ENCODE assay signal across 10 cellular contexts in the genomic region with DNA sequence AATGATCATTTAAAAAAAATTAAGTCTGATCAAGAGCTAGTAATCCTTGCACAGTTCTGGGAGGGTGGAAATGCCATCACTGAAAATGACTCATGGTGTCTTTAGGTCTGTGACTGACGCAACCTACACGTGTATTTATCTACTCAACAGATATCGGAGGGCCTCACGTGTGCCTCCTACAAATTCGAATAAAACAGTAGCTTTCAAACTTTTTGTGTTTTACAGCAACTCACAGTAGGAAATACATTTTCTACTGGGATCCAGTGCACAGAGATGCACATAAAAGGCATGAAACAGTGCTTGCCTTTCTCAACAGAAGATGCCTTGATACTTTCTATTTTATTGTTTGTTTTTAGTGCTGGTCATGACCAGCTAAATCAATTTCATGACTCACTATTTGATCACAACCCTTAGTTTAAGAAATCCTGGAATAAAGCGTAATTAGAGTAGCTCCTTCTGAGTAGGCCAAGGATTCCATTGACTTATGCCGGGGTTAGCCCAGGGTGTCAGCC.
DNase-seq lines count a peak whose midpoint lies in the region; TF ChIP-seq lines count a peak whose summit lies in the region.
"Had no signal": no experiment of that assay in that cellular context is flagged by ENCODE, and none has a peak within 500 bp of the region (broad histone marks: within the 10 kb centered on the region; RNA-seq: fewer than 3 reads in every experiment).

No MANE protein-coding gene starts in this region.

- no peak overlapping the region for H3K4me3 ChIP-seq in mucosa of rectum (ENCODE audit: low read length in 2 of 2)

- BruUV-seq in Calu3 (replicated peaks; lab: Mats Ljungman, UMichigan) = no TSS peak

- H3K9me3 Mint-ChIP-seq in Calu3 (ENCODE audit: low read depth, unreplicated experiment) (no peaks in the 10 kb centered on the region), immature natural killer cell (no peaks in the 10 kb centered on the region)

- H3K9me3 ChIP-seq in mucosa of rectum (ENCODE audit: control insufficient read depth in 2 of 2, low read length in 2 of 2) = no peaks in the 10 kb centered on the region

- no peaks in the 10 kb centered on the region for H3K36me3 ChIP-seq in mucosa of rectum (ENCODE audit: control insufficient read depth in 2 of 2, insufficient read depth in 2 of 2, low read length in 2 of 2)

- peak overlapping the region; percentile 52 to 64 for H3K27ac ChIP-seq in mucosa of rectum (ENCODE audit: low read depth in 2 of 2, low read length in 2 of 2)

- TF ChIP-seq CTCF in Calu3 (IDR thresholded peaks at IDR 0.05; ENCODE audit: unreplicated experiment) = no peak

- intact Hi-C loops in Calu3 (cut with micrococcal nuclease; ENCODE audit: unreplicated experiment) = loop anchor here (5.0 kb wide), 1 partner anchor 296 kb away; no protein-coding TSS in a partner anchor

- no peaks in the 10 kb centered on the region for H3K27me3 ChIP-seq in mucosa of rectum (ENCODE audit: control insufficient read depth in 2 of 2, insufficient read depth in 2 of 2, low read length in 2 of 2)

- H3K27me3 Mint-ChIP-seq in Calu3 (ENCODE audit: unreplicated experiment) (no peaks in the 10 kb centered on the region), immature natural killer cell (ENCODE audit: low read depth in 3 of 3) (peaks cover 0 to 2% (median 1%) of the 10 kb centered on the region in 3 donors)
- H3K27me3 Mint-ChIP-seq: naive B cell had no signal

- peaks cover 21 to 29% of the 10 kb centered on the region in 2 donors for H3K4me1 ChIP-seq in mucosa of rectum (ENCODE audit: control insufficient read depth in 2 of 2, insufficient read depth in 2 of 2, low read length in 2 of 2)

- DNase-seq in Calu3 = peak; percentile 38
- peak; percentile 54 for DNase-seq in MV-4-11 (lab: John Stamatoyannopoulos, UW)
- peak; percentile 32 for DNase-seq in brain pericyte (ENCODE audit: low read depth, low spot score)
- DNase-seq in COLO668 (lab: John Stamatoyannopoulos, UW; ENCODE audit: unreplicated experiment) = no peak
- no peak for DNase-seq in immature natural killer cell
- no peak for DNase-seq in NCI-H1930 (lab: John Stamatoyannopoulos, UW)
- DNase-seq in NCI-H1694 treated with DMSO at 0.1 percent for 48 hours (lab: John Stamatoyannopoulos, UW) = no peak
- DNase-seq: activated CD8-positive, alpha-beta memory T cell treated with anti-CD3 and anti-CD28 coated beads, Interleukin-2, amount 50 U/mL, for 48 hours; naive B cell had no signal

- H3K9ac ChIP-seq in mucosa of rectum (ENCODE audit: low read depth in 1 of 2, low read length in 2 of 2) = no peak overlapping the region

- peaks cover 15% of the 10 kb centered on the region for H3K36me3 Mint-ChIP-seq in Calu3 (ENCODE audit: insufficient read depth, unreplicated experiment)
- H3K36me3 Mint-ChIP-seq in immature natural killer cell = peaks cover 3 to 4% (median 3%) of the 10 kb centered on the region in 3 donors
- H3K36me3 Mint-ChIP-seq: naive B cell had no signal

- H3K27ac Mint-ChIP-seq in Calu3 (ENCODE audit: unreplicated experiment) = peak overlapping the region; percentile 91
- no peak overlapping the region for H3K27ac Mint-ChIP-seq in immature natural killer cell

- CTCF ChIA-PET in Calu3 (lab: Charles Lee) = interaction anchor here (0.6 to 2.2 kb wide), 13 partner anchors 11 to 298 kb away, joined by 3 to 13 read pairs (median 3); partner anchors contain the start of gene TMEM242

- H3K4me3 Mint-ChIP-seq in Calu3 (ENCODE audit: low read depth, unreplicated experiment) (peak overlapping the region; percentile 53), immature natural killer cell (no peak overlapping the region)

- H3K4me1 Mint-ChIP-seq in Calu3 (ENCODE audit: low read depth, unreplicated experiment) (peaks cover 37% of the 10 kb centered on the region), immature natural killer cell (no peaks in the 10 kb centered on the region)

Comparison
In these comparisons a context has a peak if more than half of its experiments do, and no peak if none do; other contexts are left out.
1. DNase-seq: peak in Calu3 (single experiment), MV-4-11 (single experiment) and brain pericyte (single experiment); none in COLO668 (single experiment), immature natural killer cell (0 of 3), NCI-H1930 (0 of 2) and NCI-H1694 treated with DMSO at 0.1 percent for 48 hours (single experiment).